8 cellular contexts compared by ENCODE assay signal in the genomic region with DNA sequence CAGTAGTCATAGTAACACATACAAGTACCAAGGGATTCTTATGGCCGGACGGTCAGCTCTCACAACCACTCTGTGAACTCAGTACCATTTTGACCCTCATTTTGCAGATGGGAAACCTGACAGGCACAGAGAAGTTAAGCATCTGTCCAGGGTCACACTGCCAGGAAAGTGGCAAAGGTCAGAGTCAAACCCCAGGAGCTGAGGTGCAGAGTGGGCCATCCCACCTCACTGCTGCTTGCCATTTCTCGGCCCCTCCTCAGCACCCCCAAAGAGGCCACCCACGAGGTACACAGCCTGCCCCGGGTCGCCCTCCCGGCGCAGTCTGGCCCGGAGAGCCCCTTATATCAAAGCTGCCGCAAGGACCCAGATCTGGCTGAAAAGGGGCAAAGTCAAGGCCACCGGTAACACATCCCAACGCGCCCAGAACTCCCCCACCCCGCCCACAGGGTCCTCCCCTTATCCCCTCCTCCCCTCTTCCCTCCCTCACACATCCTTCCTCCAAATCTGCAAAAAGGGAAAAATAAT. TPM values are rescaled to one million over a fixed set of nuclear protein-coding genes. Genes with fewer than 3 reads are reported as not detected.
DNase-seq lines count a peak whose midpoint lies in the region; ATAC-seq and TF ChIP-seq lines count a peak whose summit lies in the region.

No MANE protein-coding gene starts in this region.

- H3K4me3 ChIP-seq in GM06990 (replicated peaks; ENCODE audit: low read depth, low read length) (peak overlapping the region; percentile 85), SJCRH30 (peak overlapping the region; percentile 84), fibroblast of lung (replicated peaks in 1 of 4; ENCODE audit: control extremely low read depth in 1 of 4, insufficient read depth in 1 of 4, low read depth in 3 of 4, low read length in 4 of 4) (peak overlapping the region; percentile 74 to 96 (median 86)), psoas muscle (peak overlapping the region; percentile 99)

- H3K4me1 ChIP-seq in SJCRH30 (peaks cover 12% of the 10 kb centered on the region), fibroblast of lung (ENCODE audit: control insufficient read depth, extremely low read depth, insufficient read depth, low read length) (peaks cover 24% of the 10 kb centered on the region), psoas muscle (peaks cover 45% of the 10 kb centered on the region)

- H2AFZ ChIP-seq in fibroblast of lung (ENCODE audit: low read length) = no peak overlapping the region

- peaks cover 55% of the 10 kb centered on the region for H3K79me2 ChIP-seq in fibroblast of lung (ENCODE audit: control insufficient read depth, insufficient read depth, low read length)

- H3K36me3 ChIP-seq in GM06990 (ENCODE audit: control insufficient read depth, insufficient read depth, low read length) = peaks cover 2% of the 10 kb centered on the region; the same call in 1 of the 2 replicates
- peaks cover 3% of the 10 kb centered on the region for H3K36me3 ChIP-seq in SJCRH30
- H3K36me3 ChIP-seq in fibroblast of lung (ENCODE audit: control insufficient read depth, insufficient read depth, low read length) = no peaks in the 10 kb centered on the region
- H3K36me3 ChIP-seq in psoas muscle (ENCODE audit: insufficient read depth in 1 of 2, low read depth in 1 of 2) = no peaks in the 10 kb centered on the region

- TF ChIP-seq CTCF in GM06990 (IDR thresholded peaks at IDR 0.05; ENCODE audit: insufficient read depth, low read length, poor library complexity, severe bottlenecking) (no peak), fibroblast of lung (conservative IDR thresholded peaks at IDR 0.05 in 1 of 2, IDR thresholded peaks at IDR 0.05 in 1 of 2; ENCODE audit: low read depth in 1 of 2, low read length in 2 of 2) (no peak), psoas muscle (IDR thresholded peaks at IDR 0.05) (no peak)

- intact Hi-C loops in psoas muscle (cut with DNase I) = loop anchor here (2.0 to 5.0 kb wide), 6 partner anchors 48 to 202 kb away; no protein-coding TSS in a partner anchor

- DNase-seq in GM06990 (ENCODE audit: extremely low read depth, insufficient read length) (no peak), SJCRH30 (no peak), fibroblast of lung (ENCODE audit: low read depth in 2 of 2) (no peak), psoas muscle (no peak), MV-4-11 (lab: John Stamatoyannopoulos, UW) (no peak)
- no peak for DNase-seq in activated effector memory CD4-positive, alpha-beta T cell treated with anti-CD3 and anti-CD28 coated beads, Interleukin-2, amount 50 U/mL, for 16 hours

- H3K27me3 ChIP-seq in GM06990 (replicated peaks; ENCODE audit: control insufficient read depth, insufficient read depth, low read length) = no peaks in the 10 kb centered on the region
- H3K27me3 ChIP-seq in SJCRH30 = no peaks in the 10 kb centered on the region
- no peaks in the 10 kb centered on the region for H3K27me3 ChIP-seq in fibroblast of lung (ENCODE audit: control insufficient read depth, insufficient read depth, low read length)
- no peaks in the 10 kb centered on the region for H3K27me3 ChIP-seq in psoas muscle (ENCODE audit: insufficient read depth in 3 of 3, low read length in 2 of 3)

- H3K27ac ChIP-seq in SJCRH30 = peak overlapping the region; percentile 75; the same call in 1 of the 2 replicates
- H3K27ac ChIP-seq in fibroblast of lung (ENCODE audit: insufficient read depth, low read length) = peak overlapping the region; percentile 50
- no peak overlapping the region for H3K27ac ChIP-seq in psoas muscle

- H4K20me1 ChIP-seq in fibroblast of lung (ENCODE audit: control insufficient read depth, extremely low read depth, insufficient read depth, low read length) = no peaks in the 10 kb centered on the region

- H3K9me3 ChIP-seq in SJCRH30 (replicated peaks) (no peaks in the 10 kb centered on the region), fibroblast of lung (ENCODE audit: control insufficient read depth, insufficient read depth, low read depth, low read length) (no peaks in the 10 kb centered on the region), psoas muscle (no peaks in the 10 kb centered on the region)

- WGBS in psoas muscle, 3 donors = 21 to 30% (median 24%) methylated on average over 14 of the region's 14 CpGs

- peak overlapping the region; percentile 94 for H3K4me2 ChIP-seq in fibroblast of lung (ENCODE audit: extremely low read depth, insufficient read depth, low read length)

- ATAC-seq in psoas muscle (no peak), GM18909 (IDR thresholded peaks at IDR 0.05; ENCODE audit: poor library complexity, unreplicated experiment) (no peak), GM21360 (IDR thresholded peaks at IDR 0.05; ENCODE audit: unreplicated experiment) (no peak)

- H3K9ac ChIP-seq in fibroblast of lung (ENCODE audit: insufficient read depth, low read length) = peak overlapping the region; percentile 95

RNA-seq across cellular contexts. Expression of gene NCOR2, which starts 1.7 kb away (rescaled TPM):
- total RNA-seq in SJCRH30 (2014; rRNA removed; shearing (Covaris generic)) = 48.5 and 52.2 TPM in 2 replicates
- total RNA-seq in fibroblast of lung = 13.1 and 17.2 TPM in 2 replicates
- polyA plus RNA-seq in fibroblast of lung = 6.1 and 7.2 TPM in 2 replicates
- polyA plus RNA-seq in fibroblast of lung (2012) = 49.7 and 79.6 TPM in 2 replicates
- 29.1 and 47.4 TPM in 2 replicates for polyA minus RNA-seq in fibroblast of lung (ENCODE audit: low replicate concordance)
- 100 to 1,000 TPM; 134 to 164 (median 146) TPM for total RNA-seq in psoas muscle
- polyA plus RNA-seq in psoas muscle = 10 to 100 TPM; 44.1 to 62.2 (median 60.9) TPM
